7 cellular contexts compared by ENCODE assay signal in genomic region chr7:128031901-128032604, GRCh38. TPM values are rescaled to one million over a fixed set of nuclear protein-coding genes. Genes with fewer than 3 reads are reported as not detected.
DNase-seq lines count a peak whose midpoint lies in the region; ATAC-seq lines count a peak whose summit lies in the region.

No MANE protein-coding gene starts in this region.

- H2BK15ac ChIP-seq in neuronal stem cell (ENCODE audit: low read length) = peak overlapping the region; percentile 40

- H4K91ac ChIP-seq in neuronal stem cell (ENCODE audit: low read depth, low read length, poor library complexity) = no peak overlapping the region

- no peaks in the 10 kb centered on the region for H3K27me3 ChIP-seq in neuronal stem cell (ENCODE audit: control insufficient read depth in 3 of 3, insufficient read depth in 3 of 3, low read depth in 1 of 3, low read length in 3 of 3)

- peaks cover 2 to 14% of the 10 kb centered on the region in 2 donors for H3K9me3 ChIP-seq in neuronal stem cell (replicated peaks in 1 of 2; ENCODE audit: control insufficient read depth in 2 of 2, insufficient read depth in 1 of 2, low read depth in 1 of 2, low read length in 2 of 2)

- H2BK5ac ChIP-seq in neuronal stem cell (ENCODE audit: low read length) = peak overlapping the region; percentile 95

- no peak overlapping the region for H2AK5ac ChIP-seq in neuronal stem cell (ENCODE audit: low read depth, low read length)

- peak overlapping the region; percentile 96 for H3K18ac ChIP-seq in neuronal stem cell (ENCODE audit: low read length)

- H3K36me3 ChIP-seq in neuronal stem cell (replicated peaks in 1 of 2; ENCODE audit: control insufficient read depth in 2 of 2, insufficient read depth in 2 of 2, low read length in 2 of 2) = peaks cover 16 to 26% of the 10 kb centered on the region in 2 donors

- peaks cover 26 to 28% of the 10 kb centered on the region in 2 donors for H3K4me1 ChIP-seq in neuronal stem cell (ENCODE audit: control insufficient read depth in 2 of 2, insufficient read depth in 1 of 2, low read depth in 1 of 2, low read length in 2 of 2)

- peaks cover 14% of the 10 kb centered on the region for H3K79me1 ChIP-seq in neuronal stem cell (ENCODE audit: low read depth, low read length)

- H3K4me2 ChIP-seq in neuronal stem cell (ENCODE audit: insufficient read depth, low read length, poor library complexity, severe bottlenecking) = peak overlapping the region; percentile 81

- peak overlapping the region; percentile 88 for H2AFZ ChIP-seq in neuronal stem cell (ENCODE audit: low read length)

- ATAC-seq in GM18511 (IDR thresholded peaks at IDR 0.05; ENCODE audit: unreplicated experiment) (peak; percentile 73), HG02938 (IDR thresholded peaks at IDR 0.05; ENCODE audit: unreplicated experiment) (peak; percentile 80)

- H2BK120ac ChIP-seq in neuronal stem cell (ENCODE audit: low read depth, low read length) = no peak overlapping the region

- no peak overlapping the region for H4K8ac ChIP-seq in neuronal stem cell (ENCODE audit: low read depth, low read length)

- no CpG with 5 or more reads among the region's 87 CpGs for WGBS in neuronal stem cell (ENCODE audit: extremely low coverage in 2 of 2, insufficient read length in 2 of 2, insufficient replicate concordance in 1 of 2), 2 donors

- H3K4ac ChIP-seq in neuronal stem cell (ENCODE audit: low read length) = no peak overlapping the region

- H3K27ac ChIP-seq in neuronal stem cell (replicated peaks; ENCODE audit: low read length) = peak overlapping the region; percentile 89

- H2BK12ac ChIP-seq in neuronal stem cell (ENCODE audit: low read length) = no peak overlapping the region

- peak overlapping the region; percentile 42 for H3K14ac ChIP-seq in neuronal stem cell (ENCODE audit: low read length)

- peak; percentile 56 for DNase-seq in NCI-H82 treated with DMSO at 0.1 percent for 48 hours (lab: John Stamatoyannopoulos, UW; ENCODE audit: unreplicated experiment)
- peak; percentile 33 for DNase-seq in activated T-helper 9 cell treated with anti-CD3 and anti-CD28 coated beads, Interleukin-2, amount 50 U/mL, for 16 hours (ENCODE audit: low read depth)
- peak; percentile 74 for DNase-seq in fibroblast of the conjunctiva (ENCODE audit: low read depth)
- peak; percentile 80 for DNase-seq in neuronal stem cell (ENCODE audit: low spot score)
- DNase-seq in superior temporal gyrus (ENCODE audit: extremely low spot score) = peak; percentile 68

- peak overlapping the region; percentile 78 to 93 for H3K4me3 ChIP-seq in neuronal stem cell (ENCODE audit: low read length in 2 of 2)

- H3K9ac ChIP-seq in neuronal stem cell (ENCODE audit: low read depth, low read length, poor library complexity) = peak overlapping the region; percentile 92

- H3K23ac ChIP-seq in neuronal stem cell (ENCODE audit: low read depth, low read length, poor library complexity) = peak overlapping the region; percentile 29

RNA-seq across cellular contexts. Expression of gene LRRC4, which starts 0.8 kb away (rescaled TPM):
- 50.0 TPM for polyA plus RNA-seq in neuronal stem cell (2013, experiment 1 of 2)
- polyA plus RNA-seq in neuronal stem cell (2013, experiment 2 of 2) = 47.3 TPM

Comparison
In these comparisons a context has a peak if more than half of its experiments do, and no peak if none do; other contexts are left out.
1. Peak in every context shown above with its lines: DNase-seq, ATAC-seq, H3K4me3 ChIP-seq and H3K27ac ChIP-seq.